In the genomic region with DNA sequence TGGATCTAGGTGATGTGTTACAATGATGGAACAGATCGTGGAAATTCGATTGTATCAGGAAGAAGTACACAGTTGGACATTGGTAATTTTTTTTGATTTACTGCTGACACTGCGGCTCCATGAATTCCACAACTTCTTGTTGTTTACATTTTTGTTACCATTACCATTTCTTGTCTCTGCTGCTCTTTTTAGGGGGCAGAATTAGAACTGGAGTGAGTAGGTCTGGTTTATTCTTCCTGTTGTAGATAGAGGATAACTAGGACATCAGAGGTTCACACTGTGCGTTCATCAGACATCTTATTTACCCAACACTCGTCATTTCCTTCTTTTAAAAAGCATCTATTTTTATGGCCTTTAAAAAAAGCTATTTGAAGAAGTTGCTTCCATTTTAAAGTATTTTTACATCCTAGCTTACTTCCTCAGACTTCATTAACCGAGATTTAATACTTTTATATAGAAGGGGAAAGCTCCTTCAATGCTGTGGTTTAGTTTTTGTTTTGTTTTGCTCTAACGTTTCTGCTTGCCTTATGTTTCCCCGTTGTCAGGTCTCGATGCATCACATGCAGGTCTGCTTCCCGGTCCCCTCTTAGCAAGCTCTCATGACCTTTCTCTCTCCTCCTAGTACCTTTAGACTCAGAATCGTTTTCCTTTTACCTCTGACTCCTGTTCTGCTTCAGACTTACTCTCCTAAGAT, we compare ENCODE assay signal across 10 cellular contexts.
DNase-seq lines count a peak whose midpoint lies in the region; ATAC-seq and TF ChIP-seq lines count a peak whose summit lies in the region.
"Had no signal": no experiment of that assay in that cellular context is flagged by ENCODE, and none has a peak within 500 bp of the region (broad histone marks: within the 10 kb centered on the region; RNA-seq: fewer than 3 reads in every experiment).

No MANE protein-coding gene starts in this region.

- H3K4me1 Mint-ChIP-seq in activated T-cell treated with anti-CD3 and anti-CD28 coated beads, Interleukin-2, amount 50 U/mL, for 72 hours (ENCODE audit: low read depth), result peaks cover 47% of the 10 kb centered on the region
- H3K4me1 Mint-ChIP-seq in activated T-helper 17 cell treated with anti-CD3 and anti-CD28 coated beads, Interleukin-2, amount 50 U/mL, for 72 hours, result peaks cover 38% of the 10 kb centered on the region

- H3K4me3 Mint-ChIP-seq in activated T-cell treated with anti-CD3 and anti-CD28 coated beads, Interleukin-2, amount 50 U/mL, for 72 hours, result peak overlapping the region; percentile 6 to 18
- H3K4me3 Mint-ChIP-seq in activated T-helper 17 cell treated with anti-CD3 and anti-CD28 coated beads, Interleukin-2, amount 50 U/mL, for 72 hours, result peak overlapping the region; percentile 4
- H3K4me3 Mint-ChIP-seq: HFFc6 had no signal

- H3K4me3 ChIP-seq in spleen, result no peak overlapping the region
- H3K4me3 ChIP-seq: sigmoid colon had no signal

- no peak for TF ChIP-seq POLR2A in spleen (IDR thresholded peaks at IDR 0.05)

- DNase-seq in activated T-cell treated with anti-CD3 and anti-CD28 coated beads, Interleukin-2, amount 50 U/mL, for 72 hours, result no peak
- DNase-seq in activated T-cell treated with anti-CD3 and anti-CD28 coated beads, Interleukin-2, amount 50 U/mL, for 48 hours, result no peak
- no peak for DNase-seq in spleen
- no peak for DNase-seq in COLO668 (lab: John Stamatoyannopoulos, UW; ENCODE audit: unreplicated experiment)
- no peak for DNase-seq in DMS114 treated with DMSO at 0.1 percent for 48 hours (lab: John Stamatoyannopoulos, UW; ENCODE audit: unreplicated experiment)
- no peak for DNase-seq in NCI-H2029 (lab: John Stamatoyannopoulos, UW)
- DNase-seq: HFFc6, sigmoid colon had no signal

- peak overlapping the region in 5 of 8 donors; percentile 8 to 60 (median 42) for H3K27ac ChIP-seq in spleen
- H3K27ac ChIP-seq: sigmoid colon had no signal

- H3K27me3 Mint-ChIP-seq in activated T-cell treated with anti-CD3 and anti-CD28 coated beads, Interleukin-2, amount 50 U/mL, for 72 hours (ENCODE audit: low read depth), result no peaks in the 10 kb centered on the region
- no peaks in the 10 kb centered on the region for H3K27me3 Mint-ChIP-seq in activated T-helper 17 cell treated with anti-CD3 and anti-CD28 coated beads, Interleukin-2, amount 50 U/mL, for 72 hours

- peaks cover 0 to 2% of the 10 kb centered on the region in 2 donors for H3K9me3 Mint-ChIP-seq in activated T-cell treated with anti-CD3 and anti-CD28 coated beads, Interleukin-2, amount 50 U/mL, for 72 hours
- H3K9me3 Mint-ChIP-seq in activated T-helper 17 cell treated with anti-CD3 and anti-CD28 coated beads, Interleukin-2, amount 50 U/mL, for 72 hours, result no peaks in the 10 kb centered on the region
- H3K9me3 Mint-ChIP-seq: HFFc6 had no signal

- TF ChIP-seq CTCF in spleen (IDR thresholded peaks at IDR 0.05 in 8 of 11, conservative IDR thresholded peaks at IDR 0.05 in 3 of 11), result no peak

- WGBS in spleen, 5 donors, result 50 to 56% (median 53%) methylated on average over 11 of the region's 11 CpGs

- intact Hi-C loops in spleen (cut with DNase I; ENCODE audit: low total_unique reads), result no loop called here

- peaks cover 17 to 80% (median 58%) of the 10 kb centered on the region in 6 donors for H3K4me1 ChIP-seq in spleen

- H3K9me3 ChIP-seq in spleen, result no peaks in the 10 kb centered on the region
- H3K9me3 ChIP-seq: sigmoid colon had no signal

- H3K27ac Mint-ChIP-seq in activated T-cell treated with anti-CD3 and anti-CD28 coated beads, Interleukin-2, amount 50 U/mL, for 72 hours, result no peak overlapping the region
- peak overlapping the region; percentile 55 for H3K27ac Mint-ChIP-seq in activated T-helper 17 cell treated with anti-CD3 and anti-CD28 coated beads, Interleukin-2, amount 50 U/mL, for 72 hours
- H3K27ac Mint-ChIP-seq: HFFc6 had no signal

- H3K36me3 ChIP-seq in spleen, result no peaks in the 10 kb centered on the region
- H3K36me3 ChIP-seq: sigmoid colon had no signal

- H3K36me3 Mint-ChIP-seq in activated T-cell treated with anti-CD3 and anti-CD28 coated beads, Interleukin-2, amount 50 U/mL, for 72 hours (ENCODE audit: insufficient read depth in 2 of 2), result peaks cover 0 to 3% of the 10 kb centered on the region in 2 donors
- H3K36me3 Mint-ChIP-seq in activated T-helper 17 cell treated with anti-CD3 and anti-CD28 coated beads, Interleukin-2, amount 50 U/mL, for 72 hours (ENCODE audit: low read depth), result no peaks in the 10 kb centered on the region

- no peaks in the 10 kb centered on the region for H3K27me3 ChIP-seq in spleen (replicated peaks in 1 of 7)
- H3K27me3 ChIP-seq: sigmoid colon had no signal

- ATAC-seq in activated T-cell treated with anti-CD3 and anti-CD28 coated beads, Interleukin-2, amount 50 U/mL, for 72 hours (replicated peaks in 1 of 2), result no peak
- peak; percentile 29 for ATAC-seq in HG02678 (IDR thresholded peaks at IDR 0.05; ENCODE audit: unreplicated experiment)
- no peak for ATAC-seq in activated T-helper 17 cell treated with anti-CD3 and anti-CD28 coated beads, Interleukin-2, amount 50 U/mL, for 72 hours (replicated peaks)
